In the genomic region with DNA sequence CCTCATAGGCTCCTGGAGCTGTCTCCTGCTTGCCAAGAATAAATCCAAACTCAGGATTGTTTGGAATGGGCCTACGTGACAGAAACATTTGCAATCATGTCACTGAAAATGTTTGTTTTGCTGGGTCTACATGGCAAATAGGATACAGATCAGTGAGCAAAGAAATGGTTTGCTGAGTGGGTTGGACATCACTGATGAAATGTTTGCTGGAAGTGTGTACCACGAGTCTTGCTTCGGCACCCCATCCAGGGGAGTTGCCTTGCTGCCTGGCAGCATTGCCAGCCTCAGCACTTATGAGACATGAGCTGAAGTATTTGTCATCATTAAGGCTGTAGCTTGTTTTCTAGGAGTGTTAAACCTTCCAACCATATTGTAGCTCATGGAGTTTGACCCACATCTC, we compare ENCODE assay signal across 30 cellular contexts.
"Had no signal": no experiment of that assay in that cellular context is flagged by ENCODE, and none has a peak within 500 bp of the region (broad histone marks: within the 10 kb centered on the region; RNA-seq: fewer than 3 reads in every experiment).

No MANE protein-coding gene starts in this region.

- H3K9me3 ChIP-seq: gastrocnemius medialis, left lung, lower lobe of right lung, neutrophil, ovary, sigmoid colon, stomach, tibial artery, upper lobe of right lung had no signal

- DNase-seq: activated CD4-positive, alpha-beta T cell treated with anti-CD3 and anti-CD28 coated beads for 1 hour; activated CD4-positive, alpha-beta T cell treated with anti-CD3 and anti-CD28 coated beads, Interleukin-2, amount 10 ng/mL, durations not matched to agents 7 days and 5 days; activated CD8-positive, alpha-beta T cell treated with anti-CD3 and anti-CD28 coated beads for 36 hours; activated naive CD4-positive, alpha-beta T cell; activated T-cell treated with anti-CD3 and anti-CD28 coated beads, Interleukin-2, amount 50 U/mL, for 72 hours; anterior cingulate cortex; dermis blood vessel endothelial cell; effector CD4-positive, alpha-beta T cell; esophagus squamous epithelium; gastrocnemius medialis; glutamatergic neuron; islet precursor cell; left lung; lower lobe of right lung; naive B cell; nephron progenitor cell; ovary; retina; sigmoid colon; stimulated activated CD4-positive, alpha-beta T cell treated with anti-CD3 and anti-CD28 coated beads, Interleukin-15, amount 100 ng/mL, for 24 hours; stimulated activated CD4-positive, alpha-beta T cell treated with anti-CD3 and anti-CD28 coated beads, Interleukin-2, amount 100 ng/mL, for 24 hours; stimulated activated naive B cell treated with anti-CD40 and anti-IgM and Interleukin-4, amounts not matched to agents 10 μg/mL and 1 μg/mL and 100 μg/mL, for 72 hours; stomach; T-helper 2 cell; tibial artery; upper lobe of right lung had no signal

- H3K36me3 ChIP-seq: esophagus squamous epithelium, gastrocnemius medialis, left lung, lower lobe of right lung, neutrophil, ovary, sigmoid colon, stomach, tibial artery, upper lobe of right lung had no signal

- ATAC-seq: activated CD8-positive, alpha-beta T cell treated with anti-CD3 and anti-CD28 coated beads for 36 hours; activated T-cell treated with anti-CD3 and anti-CD28 coated beads, Interleukin-2, amount 50 U/mL, for 72 hours; gastrocnemius medialis; left lung; lower lobe of right lung; stimulated activated naive B cell treated with anti-CD40 and anti-IgM and Interleukin-4, amounts not matched to agents 10 μg/mL and 1 μg/mL and 100 μg/mL, for 72 hours; upper lobe of right lung; WTC11 had no signal

- H3K27ac ChIP-seq: esophagus squamous epithelium, gastrocnemius medialis, left lung, lower lobe of right lung, neutrophil, ovary, sigmoid colon, stomach, tibial artery, upper lobe of right lung had no signal

- FAIRE-seq: bronchial epithelial cell, colon had no signal

- H3K4me3 ChIP-seq: esophagus squamous epithelium, gastrocnemius medialis, left lung, lower lobe of right lung, ovary, sigmoid colon, stomach, tibial artery, upper lobe of right lung had no signal

- H3K27me3 ChIP-seq: esophagus squamous epithelium, gastrocnemius medialis, left lung, neutrophil, ovary, sigmoid colon, stomach, tibial artery, upper lobe of right lung had no signal

- H3K4me1 ChIP-seq: gastrocnemius medialis, left lung, lower lobe of right lung, sigmoid colon, stomach, upper lobe of right lung had no signal
